In the genomic region with DNA sequence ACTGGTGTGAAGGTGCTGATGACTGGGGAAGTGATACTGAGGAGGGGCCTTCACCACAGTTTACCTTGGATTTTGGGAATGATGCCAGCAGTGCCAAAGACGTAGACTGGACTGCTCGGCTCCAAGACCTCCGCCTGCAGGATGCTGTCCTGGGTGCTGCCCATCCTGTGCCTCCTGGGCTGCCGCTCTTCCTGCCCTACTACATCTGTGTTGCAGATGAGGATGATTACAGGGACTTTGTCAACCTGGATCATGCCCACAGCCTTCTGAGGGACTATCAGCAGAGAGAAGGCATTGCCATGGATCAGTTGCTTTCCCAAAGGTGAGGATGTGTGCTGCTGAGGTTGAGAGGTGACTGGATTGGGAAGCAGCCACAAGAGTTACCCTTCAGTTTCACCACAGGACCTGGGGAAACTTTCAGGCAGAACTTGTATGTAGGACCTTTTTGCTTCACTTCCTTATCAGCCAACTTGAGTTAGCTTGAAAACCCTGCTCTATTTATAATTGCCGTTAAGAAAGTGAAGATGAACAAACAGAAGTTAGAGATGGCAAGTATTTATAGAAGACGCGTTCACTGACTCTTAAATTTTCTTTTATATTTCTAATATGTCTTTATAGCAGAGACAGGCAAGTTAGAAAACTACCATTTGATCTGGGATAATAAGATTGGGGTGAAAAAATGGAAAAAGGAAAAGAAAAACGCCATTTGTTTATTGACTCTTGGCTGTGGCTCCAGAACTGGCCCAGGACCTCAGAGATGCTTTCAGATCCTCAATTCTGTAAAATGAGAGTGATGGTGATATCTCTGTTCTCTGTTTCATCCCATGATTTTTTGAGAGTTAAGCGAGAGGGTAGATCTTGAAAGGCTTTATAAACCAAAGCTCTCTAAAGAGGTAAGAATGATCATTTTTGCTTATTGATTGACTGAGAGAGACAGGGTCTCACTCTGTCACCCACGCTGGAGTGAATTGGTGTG, we compare ENCODE assay signal across 1 cellular context.
TF ChIP-seq lines count a peak whose summit lies in the region.

No MANE protein-coding gene starts in this region.

TF ChIP-seq in GM12878, 131 proteins besides CTCF, POLR2A, EP300 and RAD21:
- TF ChIP-seq IKZF1 (conservative IDR thresholded peaks at IDR 0.05) (peak; percentile 41; the same call in 1 of the 2 replicates), SPI1 (IDR thresholded peaks at IDR 0.05; ENCODE audit: borderline replicate concordance, insufficient read depth, low read depth, low read length) (peak; percentile 83), IKZF2 (IDR thresholded peaks at IDR 0.05) (peak in 1 of 2 experiments; percentile 25; a peak in 1 of 4 replicates), ATF2 (IDR thresholded peaks at IDR 0.05; ENCODE audit: low read length) (no peak), HDAC6 (IDR thresholded peaks at IDR 0.05; ENCODE audit: unreplicated experiment) (no peak), PAX5 (IDR thresholded peaks at IDR 0.05; ENCODE audit: borderline replicate concordance, low read depth, low read length) (peak; percentile 23; the same call in 1 of the 2 replicates), FOXK2 (IDR thresholded peaks at IDR 0.05) (no peak), MEF2A (IDR thresholded peaks at IDR 0.05; ENCODE audit: insufficient read depth, low read depth, low read length) (no peak), ZBTB33 (IDR thresholded peaks at IDR 0.05) (no peak), ZBTB40 (IDR thresholded peaks at IDR 0.05; ENCODE audit: borderline replicate concordance) (no peak)
TF ChIP-seq in GM12878: peak in this region for 4.
